In genomic region chr12:124279846-124280360, GRCh38 we compare ENCODE assay signal across 18 cellular contexts. TPM values are rescaled to one million over a fixed set of nuclear protein-coding genes. Genes with fewer than 3 reads are reported as not detected.
DNase-seq lines count a peak whose midpoint lies in the region; ATAC-seq and TF ChIP-seq lines count a peak whose summit lies in the region.
"Had no signal": no experiment of that assay in that cellular context is flagged by ENCODE, and none has a peak within 500 bp of the region (broad histone marks: within the 10 kb centered on the region; RNA-seq: fewer than 3 reads in every experiment).

No MANE protein-coding gene starts in this region.

- H3K4me3 ChIP-seq in astrocyte of the spinal cord (ENCODE audit: low read depth, low read length) (no peak overlapping the region), endodermal cell (ENCODE audit: low read length) (no peak overlapping the region)
- H3K4me3 ChIP-seq: body of pancreas, GM12878, uterus had no signal

- no peak overlapping the region for H4K5ac ChIP-seq in H9 (ENCODE audit: insufficient read length, low read depth, low read length)

- peak; percentile 64 for DNase-seq in AG20443 (ENCODE audit: low spot score)
- no peak for DNase-seq in H9
- peak; percentile 27 for DNase-seq in astrocyte of the spinal cord (ENCODE audit: low read depth, low spot score)
- peak; percentile 15 for DNase-seq in mucosa of gallbladder (ENCODE audit: low spot score)
- DNase-seq in endodermal cell = no peak
- no peak for DNase-seq in NCI-H446 treated with DMSO at 0.1 percent for 48 hours (lab: John Stamatoyannopoulos, UW)
- DNase-seq in dedifferentiated amniotic fluid mesenchymal stem cell (ENCODE audit: extremely low spot score) = no peak
- DNase-seq in naive thymus-derived CD8-positive, alpha-beta T cell = no peak
- DNase-seq: activated CD8-positive, alpha-beta memory T cell treated with anti-CD3 and anti-CD28 coated beads for 24 hours; activated effector memory CD4-positive, alpha-beta T cell treated with Interleukin-2 at 50 U/mL for 16 hours; body of pancreas; CD4-positive, CD25-positive, alpha-beta regulatory T cell; NCI-H1105 treated with DMSO at 0.1 percent for 48 hours; retina; stimulated activated CD4-positive, alpha-beta T cell treated with anti-CD3 and anti-CD28 coated beads, Interleukin-4, amount 100 ng/mL, for 4 hours; stimulated activated naive B cell treated with anti-CD40 and anti-IgM and Interleukin-4, amounts not matched to agents 10 μg/mL and 1 μg/mL and 100 μg/mL, for 72 hours; uterus had no signal

- H3K27me3 Mint-ChIP-seq in H9 (ENCODE audit: low read depth) (peaks cover 27% of the 10 kb centered on the region), endodermal cell (ENCODE audit: insufficient read depth) (no peaks in the 10 kb centered on the region)
- H3K27me3 Mint-ChIP-seq in naive thymus-derived CD8-positive, alpha-beta T cell = peaks cover 15 to 64% (median 35%) of the 10 kb centered on the region in 5 donors

- H3K36me3 Mint-ChIP-seq in H9 (ENCODE audit: insufficient read depth in 1 of 3, low read depth in 3 of 3) = peaks cover 0 to 9% (median 0%) of the 10 kb centered on the region in 3 experiments; a peak in 3 of 7 replicates
- no peaks in the 10 kb centered on the region for H3K36me3 Mint-ChIP-seq in endodermal cell (ENCODE audit: low read depth)
- peaks cover 0 to 9% (median 0%) of the 10 kb centered on the region in 3 donors for H3K36me3 Mint-ChIP-seq in naive thymus-derived CD8-positive, alpha-beta T cell
- H3K36me3 Mint-ChIP-seq: CD4-positive, CD25-positive, alpha-beta regulatory T cell had no signal

- H3K23ac ChIP-seq in H9 (ENCODE audit: insufficient read length, low read depth, low read length) = no peak overlapping the region

- no peaks in the 10 kb centered on the region for H3K9me3 ChIP-seq in H9 (ENCODE audit: control insufficient read depth, low read depth, low read length)
- peaks cover 16% of the 10 kb centered on the region for H3K9me3 ChIP-seq in endodermal cell (ENCODE audit: control insufficient read depth, low read length)

- H3K4ac ChIP-seq in H9 (ENCODE audit: low read depth, low read length) = no peak overlapping the region

- H2AFZ ChIP-seq in H9 (ENCODE audit: low read length) = no peak overlapping the region

- H4K20me1 ChIP-seq in H9 (ENCODE audit: control insufficient read depth, insufficient read depth, insufficient read length) = no peaks in the 10 kb centered on the region

- no peak overlapping the region for H3K56ac ChIP-seq in H9 (ENCODE audit: insufficient read length, low read depth, low read length)

- H3K9ac ChIP-seq in H9 (ENCODE audit: extremely low read depth, insufficient read length, low read length) (no peak overlapping the region), endodermal cell (ENCODE audit: extremely low read depth, low read length, poor library complexity, severe bottlenecking) (no peak overlapping the region)

- H3K27ac ChIP-seq in H9 (ENCODE audit: insufficient read length, low read depth, low read length) (no peak overlapping the region), endodermal cell (ENCODE audit: low read depth, low read length) (no peak overlapping the region)
- H3K27ac ChIP-seq: body of pancreas, uterus had no signal

- H4K91ac ChIP-seq in H9 (ENCODE audit: insufficient read length, low read depth, low read length) = no peak overlapping the region

- POLR2A ChIA-PET in naive thymus-derived CD8-positive, alpha-beta T cell (lab: Charles Lee) = no interaction called here

- H3K9me3 Mint-ChIP-seq in H9 = peaks cover 9 to 10% of the 10 kb centered on the region in 2 experiments
- peaks cover 7% of the 10 kb centered on the region for H3K9me3 Mint-ChIP-seq in endodermal cell
- peaks cover 0 to 13% (median 8%) of the 10 kb centered on the region in 9 donors for H3K9me3 Mint-ChIP-seq in naive thymus-derived CD8-positive, alpha-beta T cell

- no peak overlapping the region for H3K4me2 ChIP-seq in H9 (ENCODE audit: insufficient read depth, insufficient read length, low read length)

- no peak overlapping the region for H3K18ac ChIP-seq in H9 (ENCODE audit: insufficient read length, low read depth, low read length)

- no peak for TF ChIP-seq CTCF in H9 (conservative IDR thresholded peaks at IDR 0.05)
- TF ChIP-seq CTCF in astrocyte of the spinal cord (IDR thresholded peaks at IDR 0.05; ENCODE audit: low read depth, low read length) = no peak
- no peak for TF ChIP-seq CTCF in endodermal cell (conservative IDR thresholded peaks at IDR 0.05)

- no peaks in the 10 kb centered on the region for H3K79me1 ChIP-seq in H9 (ENCODE audit: insufficient read depth, low read depth, low read length, poor library complexity, severe bottlenecking)

- H2BK120ac ChIP-seq in H9 (ENCODE audit: low read depth, low read length, poor library complexity, severe bottlenecking) = no peak overlapping the region

- H3K4me3 Mint-ChIP-seq in H9 = no peak overlapping the region
- H3K4me3 Mint-ChIP-seq in endodermal cell = no peak overlapping the region
- H3K4me3 Mint-ChIP-seq in naive thymus-derived CD8-positive, alpha-beta T cell = no peak overlapping the region
- H3K4me3 Mint-ChIP-seq: CD4-positive, CD25-positive, alpha-beta regulatory T cell; stimulated activated naive B cell treated with anti-CD40 and anti-IgM and Interleukin-4, amounts not matched to agents 10 μg/mL and 1 μg/mL and 100 μg/mL, for 72 hours had no signal

- H2BK5ac ChIP-seq in H9 (ENCODE audit: insufficient read length, low read length) = no peak overlapping the region

- no CpG with 5 or more reads among the region's 19 CpGs for WGBS in H9 (ENCODE audit: extremely low coverage, insufficient read length, low lambda C conversion rate)
- 89 to 91% methylated on average over 10 to 19 of the region's 19 CpGs for WGBS in endodermal cell (ENCODE audit: insufficient coverage in 1 of 2, insufficient read length in 1 of 2), 2 experiments

- peak overlapping the region; percentile 10; the same call in 1 of the 2 replicates for H3K14ac ChIP-seq in H9 (ENCODE audit: insufficient read depth, low read length)

- no peaks in the 10 kb centered on the region; the same call in 1 of the 2 replicates for H3K27me3 ChIP-seq in H9 (ENCODE audit: insufficient read depth, low read length)
- H3K27me3 ChIP-seq in endodermal cell (ENCODE audit: control insufficient read depth, insufficient read depth, low read length, poor library complexity, severe bottlenecking) = no peaks in the 10 kb centered on the region
- H3K27me3 ChIP-seq: body of pancreas, uterus had no signal

- H2BK12ac ChIP-seq in H9 (ENCODE audit: insufficient read length, low read depth, low read length) = no peak overlapping the region

- H3K79me2 ChIP-seq in H9 (ENCODE audit: insufficient read depth, low read length) = no peaks in the 10 kb centered on the region

- peaks cover 5% of the 10 kb centered on the region; the same call in 1 of the 2 replicates for H3K4me1 ChIP-seq in H9 (ENCODE audit: insufficient read depth, low read length)
- no peaks in the 10 kb centered on the region for H3K4me1 ChIP-seq in endodermal cell (ENCODE audit: control insufficient read depth, insufficient read depth, low read length)
- H3K4me1 ChIP-seq: body of pancreas, uterus had no signal

- H3K27ac Mint-ChIP-seq in H9 (no peak overlapping the region), endodermal cell (no peak overlapping the region)
- H3K27ac Mint-ChIP-seq in naive thymus-derived CD8-positive, alpha-beta T cell = no peak overlapping the region
- H3K27ac Mint-ChIP-seq: stimulated activated naive B cell treated with anti-CD40 and anti-IgM and Interleukin-4, amounts not matched to agents 10 μg/mL and 1 μg/mL and 100 μg/mL, for 72 hours had no signal

- H4K8ac ChIP-seq in H9 (replicated peaks; ENCODE audit: insufficient read length, low read depth, low read length) = no peak overlapping the region

- in situ Hi-C loops in astrocyte of the spinal cord (cut with HindIII; ENCODE audit: low sequenced_read_pairs) = no loop called here

- H2BK15ac ChIP-seq in H9 (ENCODE audit: low read depth, low read length) = no peak overlapping the region

- no peak overlapping the region for H2BK20ac ChIP-seq in H9 (ENCODE audit: low read depth, low read length, poor library complexity, severe bottlenecking)

- peaks cover 20 to 30% of the 10 kb centered on the region in 2 experiments for H3K4me1 Mint-ChIP-seq in H9
- peaks cover 8% of the 10 kb centered on the region for H3K4me1 Mint-ChIP-seq in endodermal cell
- H3K4me1 Mint-ChIP-seq in naive thymus-derived CD8-positive, alpha-beta T cell = peaks cover 0 to 8% (median 0%) of the 10 kb centered on the region in 4 donors
- H3K4me1 Mint-ChIP-seq: CD4-positive, CD25-positive, alpha-beta regulatory T cell had no signal

- H3K23me2 ChIP-seq in H9 (ENCODE audit: insufficient read length, low read depth, low read length, poor library complexity, severe bottlenecking) = no peaks in the 10 kb centered on the region

- no peaks in the 10 kb centered on the region for H3K36me3 ChIP-seq in endodermal cell (ENCODE audit: control insufficient read depth, insufficient read depth, low read length)
- H3K36me3 ChIP-seq: uterus had no signal

- ATAC-seq in naive thymus-derived CD8-positive, alpha-beta T cell = no peak
- ATAC-seq: body of pancreas; GM12878; stimulated activated naive B cell treated with anti-CD40 and anti-IgM and Interleukin-4, amounts not matched to agents 10 μg/mL and 1 μg/mL and 100 μg/mL, for 72 hours had no signal

- no peak overlapping the region for H2AK5ac ChIP-seq in H9 (ENCODE audit: insufficient read length, low read length)

- H3T11ph ChIP-seq in H9 (ENCODE audit: low read length) = no peak overlapping the region

RNA-seq across cellular contexts. Expression of gene RFLNA, which starts 15.0 kb away (rescaled TPM):
- total RNA-seq in H9 (2021) (9.7 and 10.6 TPM in 2 replicates), mucosa of gallbladder (0.49 TPM), endodermal cell (1 to 10 TPM; 1.2 to 2.0 TPM)
- polyA plus RNA-seq in endodermal cell (2013, experiment 1 of 2) = 6.3 TPM
- polyA plus RNA-seq in endodermal cell (2013, experiment 2 of 2) = 5.2 TPM
- total RNA-seq in naive thymus-derived CD8-positive, alpha-beta T cell = not detected
- not detected for polyA plus RNA-seq in naive thymus-derived CD8-positive, alpha-beta T cell
- total RNA-seq: CD4-positive, CD25-positive, alpha-beta regulatory T cell; GM12878 had no signal
- polyA plus RNA-seq: CD4-positive, CD25-positive, alpha-beta regulatory T cell had no signal

Comparison
In these comparisons a context has a peak if more than half of its experiments do, and no peak if none do; other contexts are left out.
1. DNase-seq: peak in AG20443 (single experiment), astrocyte of the spinal cord (single experiment) and mucosa of gallbladder (single experiment); none in H9 (single experiment), endodermal cell (single experiment), NCI-H446 treated with DMSO at 0.1 percent for 48 hours (single experiment), dedifferentiated amniotic fluid mesenchymal stem cell (single experiment) and naive thymus-derived CD8-positive, alpha-beta T cell (0 of 10).